In the genomic region with DNA sequence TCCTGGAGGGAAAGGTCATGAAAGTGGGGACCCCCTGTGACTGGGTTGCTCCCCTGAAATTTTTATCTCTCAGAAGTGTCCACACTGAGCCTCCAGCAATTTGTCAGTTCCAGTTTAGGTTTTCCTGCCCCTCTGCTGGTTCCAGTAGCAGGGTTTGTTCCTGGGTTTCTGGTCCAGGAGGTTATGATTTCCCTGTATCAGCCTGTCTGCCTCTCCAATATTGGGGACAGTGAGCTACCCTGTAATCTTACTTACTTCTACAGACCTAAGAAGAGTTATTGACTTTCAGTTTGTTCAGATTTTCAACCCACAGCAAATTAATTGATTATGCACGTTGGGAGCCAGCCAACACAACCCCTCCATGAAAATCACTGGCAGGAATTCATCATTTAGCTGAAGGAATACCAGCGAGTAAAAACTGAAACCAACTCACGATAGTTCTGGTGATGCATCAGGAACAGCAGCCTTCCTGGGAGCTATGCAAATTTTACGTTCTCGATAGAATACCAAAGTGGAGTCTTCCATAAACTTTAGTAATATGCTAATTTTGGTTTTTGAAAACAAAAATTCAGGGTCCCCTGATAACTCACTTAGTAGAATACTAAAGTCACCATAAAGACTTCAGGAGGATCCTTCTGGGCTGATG, we compare ENCODE assay signal across 21 cellular contexts. TPM values are rescaled to one million over a fixed set of nuclear protein-coding genes. Genes with fewer than 3 reads are reported as not detected.
DNase-seq lines count a peak whose midpoint lies in the region; ATAC-seq and TF ChIP-seq lines count a peak whose summit lies in the region.
"Had no signal": no experiment of that assay in that cellular context is flagged by ENCODE, and none has a peak within 500 bp of the region (broad histone marks: within the 10 kb centered on the region; RNA-seq: fewer than 3 reads in every experiment).

No MANE protein-coding gene starts in this region.

- no peak for TF ChIP-seq RAD21 in SK-N-SH (IDR thresholded peaks at IDR 0.05; ENCODE audit: low read length)

- H3K27me3 ChIP-seq in SK-N-SH (ENCODE audit: insufficient read depth) = peaks cover 14% of the 10 kb centered on the region; the same call in 1 of the 2 replicates
- H3K27me3 ChIP-seq in body of pancreas = no peaks in the 10 kb centered on the region
- H3K27me3 ChIP-seq in hepatocyte = no peaks in the 10 kb centered on the region
- H3K27me3 ChIP-seq: neural progenitor cell, SJCRH30 had no signal

- peaks cover 61% of the 10 kb centered on the region for H3K36me3 Mint-ChIP-seq in stimulated activated effector memory CD8-positive, alpha-beta T cell treated with anti-CD3 and anti-CD28 coated beads, Interleukin-12 subunit alpha, Interleukin-12 subunit beta, amount 100 ng/mL, for 72 hours
- H3K36me3 Mint-ChIP-seq: neural progenitor cell had no signal

- in situ Hi-C loops in G401 (cut with HindIII; ENCODE audit: low sequenced_read_pairs) = no loop called here

- H3K9ac ChIP-seq in SK-N-SH = no peak overlapping the region
- H3K9ac ChIP-seq: neural progenitor cell had no signal

- H3K4me2 ChIP-seq in SK-N-SH (peak overlapping the region; percentile 19; the same call in 1 of the 2 replicates), hepatocyte (peak overlapping the region; percentile 59)
- H3K4me2 ChIP-seq: neural progenitor cell had no signal

- CTCF ChIA-PET in SK-N-SH (lab: Yijun Ruan, JAX) = interaction anchor here (0.6 kb wide), 1 partner anchor 125 kb away, joined by 3 read pairs; no protein-coding TSS in a partner anchor

- intact Hi-C loops in body of pancreas (cut with DNase I) = no loop called here

- no peaks in the 10 kb centered on the region for H3K79me2 ChIP-seq in SK-N-SH (ENCODE audit: insufficient read depth)
- H3K79me2 ChIP-seq in hepatocyte = no peaks in the 10 kb centered on the region

- H3K4me1 Mint-ChIP-seq in stimulated activated effector memory CD8-positive, alpha-beta T cell treated with anti-CD3 and anti-CD28 coated beads, Interleukin-12 subunit alpha, Interleukin-12 subunit beta, amount 100 ng/mL, for 72 hours = peaks cover 51% of the 10 kb centered on the region
- H3K4me1 Mint-ChIP-seq: CD8-positive, alpha-beta memory T cell; memory B cell had no signal

- ATAC-seq in SK-N-SH treated with all-trans-retinoic acid at 6 μM for 48 hours (no peak), body of pancreas (no peak), GM21528 (IDR thresholded peaks at IDR 0.05; ENCODE audit: low FRiP score, unreplicated experiment) (no peak)
- ATAC-seq in stimulated activated effector memory CD8-positive, alpha-beta T cell treated with anti-CD3 and anti-CD28 coated beads, Interleukin-12 subunit alpha, Interleukin-12 subunit beta, amount 100 ng/mL, for 72 hours = no peak

- no peak for TF ChIP-seq EP300 in SK-N-SH (IDR thresholded peaks at IDR 0.05; ENCODE audit: borderline replicate concordance in 1 of 2, low read depth in 1 of 2, low read length in 1 of 2)

- H3K27ac ChIP-seq in SK-N-SH (ENCODE audit: low read depth in 2 of 2, low read length in 1 of 2) = no peak overlapping the region
- H3K27ac ChIP-seq in body of pancreas = peak overlapping the region in 3 of 4 donors; percentile 45 to 71 (median 45)
- peak overlapping the region; percentile 32 for H3K27ac ChIP-seq in hepatocyte
- H3K27ac ChIP-seq: 22Rv1, neural progenitor cell, SJCRH30 had no signal

- H3K27ac Mint-ChIP-seq in stimulated activated effector memory CD8-positive, alpha-beta T cell treated with anti-CD3 and anti-CD28 coated beads, Interleukin-12 subunit alpha, Interleukin-12 subunit beta, amount 100 ng/mL, for 72 hours = peak overlapping the region; percentile 90
- H3K27ac Mint-ChIP-seq: CD8-positive, alpha-beta memory T cell; memory B cell; neural progenitor cell had no signal

- POLR2A ChIA-PET in SK-N-SH (lab: Yijun Ruan, JAX) = no interaction called here

- TF ChIP-seq CTCF in SK-N-SH (IDR thresholded peaks at IDR 0.05) (no peak), body of pancreas (IDR thresholded peaks at IDR 0.05) (no peak), hepatocyte (IDR thresholded peaks at IDR 0.05; ENCODE audit: poor library complexity) (no peak)

- no peak for TF ChIP-seq POLR2A in body of pancreas (IDR thresholded peaks at IDR 0.05)

- 25% methylated on average over 5 of the region's 5 CpGs for WGBS in SK-N-SH (ENCODE audit: low lambda C conversion rate)
- WGBS in body of pancreas, 2 donors = 50 to 55% methylated on average over 5 of the region's 5 CpGs
- 85% methylated on average over 5 of the region's 5 CpGs for WGBS in hepatocyte (ENCODE audit: low lambda C conversion rate, missing lambda C conversion rate)

- H3K4me3 ChIP-seq in SK-N-SH (ENCODE audit: low read depth in 2 of 2, low read length in 1 of 2) (no peak overlapping the region), body of pancreas (no peak overlapping the region), hepatocyte (no peak overlapping the region)
- H3K4me3 ChIP-seq: GM12878, neural progenitor cell, SJCRH30 had no signal

- H3F3A ChIP-seq in SK-N-SH (replicated peaks; ENCODE audit: insufficient read depth) = no peaks in the 10 kb centered on the region

- H3K4me1 ChIP-seq in SK-N-SH (ENCODE audit: control insufficient read depth in 1 of 2, insufficient read depth in 2 of 2, low read depth in 1 of 2, low read length in 1 of 2) = no peaks in the 10 kb centered on the region; a peak in 1 of 4 replicates
- no peaks in the 10 kb centered on the region for H3K4me1 ChIP-seq in body of pancreas
- no peaks in the 10 kb centered on the region for H3K4me1 ChIP-seq in hepatocyte (ENCODE audit: insufficient read depth)
- H3K4me1 ChIP-seq: neural progenitor cell, SJCRH30 had no signal

- H3K36me3 ChIP-seq in SK-N-SH (replicated peaks in 1 of 2; ENCODE audit: control insufficient read depth in 1 of 2, insufficient read depth in 2 of 2, low read length in 1 of 2) (no peaks in the 10 kb centered on the region), body of pancreas (replicated peaks in 1 of 2; ENCODE audit: insufficient read depth in 1 of 2, low read depth in 2 of 2) (no peaks in the 10 kb centered on the region), hepatocyte (replicated peaks; ENCODE audit: insufficient read depth, low read depth) (no peaks in the 10 kb centered on the region)
- H3K36me3 ChIP-seq: neural progenitor cell, SJCRH30 had no signal

- DNase-seq in SK-N-SH = no peak
- DNase-seq in body of pancreas = no peak
- no peak for DNase-seq in hepatocyte (ENCODE audit: low spot score)
- peak in 1 of 2 donors; percentile 48 for DNase-seq in stimulated activated effector memory CD8-positive, alpha-beta T cell treated with anti-CD3 and anti-CD28 coated beads, Interleukin-12 subunit alpha, Interleukin-12 subunit beta, amount 100 ng/mL, for 72 hours (ENCODE audit: low spot score in 2 of 2)
- no peak for DNase-seq in G401 (ENCODE audit: low spot score)
- no peak for DNase-seq in NCI-H2171 treated with DMSO at 0.1 percent for 48 hours (lab: John Stamatoyannopoulos, UW)
- DNase-seq: activated CD4-positive, alpha-beta T cell treated with anti-CD3 and anti-CD28 coated beads, Interleukin-2, amount 10 ng/mL, durations not matched to agents 24 days and 14 days; CD8-positive, alpha-beta memory T cell; dermis blood vessel endothelial cell; EL; KG1; NCI-H1417; SJCRH30; T1000 had no signal

- H4K20me1 ChIP-seq in SK-N-SH (ENCODE audit: insufficient read depth) = no peaks in the 10 kb centered on the region
- no peaks in the 10 kb centered on the region for H4K20me1 ChIP-seq in hepatocyte (ENCODE audit: insufficient read depth, poor library complexity, severe bottlenecking)

- H3K9me3 ChIP-seq in SK-N-SH = no peaks in the 10 kb centered on the region
- peaks cover 0 to 8% (median 0%) of the 10 kb centered on the region in 3 donors for H3K9me3 ChIP-seq in body of pancreas
- no peaks in the 10 kb centered on the region for H3K9me3 ChIP-seq in hepatocyte (ENCODE audit: low read depth)
- H3K9me3 ChIP-seq: SJCRH30 had no signal

- H3K9me2 ChIP-seq in SK-N-SH (no peaks in the 10 kb centered on the region), hepatocyte (replicated peaks; ENCODE audit: insufficient read depth) (no peaks in the 10 kb centered on the region)

- H3K4me3 Mint-ChIP-seq in stimulated activated effector memory CD8-positive, alpha-beta T cell treated with anti-CD3 and anti-CD28 coated beads, Interleukin-12 subunit alpha, Interleukin-12 subunit beta, amount 100 ng/mL, for 72 hours = no peak overlapping the region
- H3K4me3 Mint-ChIP-seq: activated CD4-positive, alpha-beta T cell treated with anti-CD3 and anti-CD28 coated beads, Interleukin-2, amount 10 ng/mL, durations not matched to agents 24 days and 14 days; activated T-helper 1 cell treated with anti-CD3 and anti-CD28 coated beads, Interleukin-12 subunit alpha, Interleukin-12 subunit beta, Interleukin-2, Interleukin-4 antibody, amounts not matched to agents 30 ng/mL and 10 ng/mL and 1 ng/mL, durations not matched to agents 14 hours and 24 hours and 36 hours; memory B cell; neural progenitor cell had no signal

- H2AFZ ChIP-seq in SK-N-SH (ENCODE audit: low read depth) (no peak overlapping the region), hepatocyte (no peak overlapping the region)
- H2AFZ ChIP-seq: neural progenitor cell had no signal

- peaks cover 5% of the 10 kb centered on the region for H3K9me3 Mint-ChIP-seq in stimulated activated effector memory CD8-positive, alpha-beta T cell treated with anti-CD3 and anti-CD28 coated beads, Interleukin-12 subunit alpha, Interleukin-12 subunit beta, amount 100 ng/mL, for 72 hours
- H3K9me3 Mint-ChIP-seq: memory B cell had no signal

TF ChIP-seq in SK-N-SH, 30 proteins besides CTCF, POLR2A, EP300 and RAD21 (continues in another document):
- TF ChIP-seq POLR2AphosphoS5 (IDR thresholded peaks at IDR 0.05; ENCODE audit: low read depth, low read length) = no peak

TF ChIP-seq in SK-N-SH treated with all-trans-retinoic acid at 6 μM for 48 hours, 23 proteins besides CTCF, POLR2A, EP300 and RAD21:
- no peak for TF ChIP-seq ZNF8 (CRISPR knock-in tag; IDR thresholded peaks at IDR 0.05)
- TF ChIP-seq ZFP3 (CRISPR knock-in tag; IDR thresholded peaks at IDR 0.05) = no peak
- TF ChIP-seq TCF4 (CRISPR knock-in tag; IDR thresholded peaks at IDR 0.05; ENCODE audit: borderline replicate concordance) = no peak
- no peak for TF ChIP-seq TOX (CRISPR knock-in tag; IDR thresholded peaks at IDR 0.05; ENCODE audit: borderline replicate concordance)

RNA-seq across cellular contexts. Expression of a gene that starts 31.3 kb away (rescaled TPM):
- polyA plus RNA-seq in SK-N-SH (2012; rRNA removed) = 1.2 and 2.1 TPM in 2 replicates
- polyA plus RNA-seq in SK-N-SH (2012; cell fraction: cytosol; rRNA removed) = 0.82 and 1.3 TPM in 2 replicates
- 1.5 and 2.1 TPM in 2 replicates for polyA plus RNA-seq in SK-N-SH (2012; cell fraction: nucleus; rRNA removed)
- 10 to 100 TPM; 14.3 to 15.5 TPM for total RNA-seq in body of pancreas
- 2.4 and 4.1 TPM in 2 replicates for total RNA-seq in hepatocyte
- polyA plus RNA-seq in hepatocyte = 3.8 and 4.2 TPM in 2 replicates
- total RNA-seq in G401 (2014; rRNA removed; shearing (Covaris generic)) = 0.98 TPM in 1 of 2 replicates, not detected in the other
- total RNA-seq: SJCRH30 had no signal

RNA-seq across cellular contexts. Expression of a gene that starts 53.5 kb away (rescaled TPM):
- polyA plus RNA-seq in SK-N-SH (2012; rRNA removed) (not detected in 2 replicates), hepatocyte (not detected in 2 replicates)
- polyA plus RNA-seq in SK-N-SH (2012; cell fraction: cytosol; rRNA removed) = not detected in 2 replicates
- not detected in 2 replicates for polyA plus RNA-seq in SK-N-SH (2012; cell fraction: nucleus; rRNA removed)
- total RNA-seq in body of pancreas (under 1 TPM; 0.52 to 0.99 TPM), hepatocyte (not detected in 2 replicates)
- total RNA-seq in G401 (2014; rRNA removed; shearing (Covaris generic)) = not detected in 2 replicates
- total RNA-seq: dermis blood vessel endothelial cell, SJCRH30 had no signal

Comparison
In these comparisons a context has a peak if more than half of its experiments do, and no peak if none do; other contexts are left out.
1. H3K27ac ChIP-seq: peak in body of pancreas (3 of 4) and hepatocyte (single experiment); none in SK-N-SH (0 of 2).